12 cellular contexts compared by ENCODE assay signal in the genomic region with DNA sequence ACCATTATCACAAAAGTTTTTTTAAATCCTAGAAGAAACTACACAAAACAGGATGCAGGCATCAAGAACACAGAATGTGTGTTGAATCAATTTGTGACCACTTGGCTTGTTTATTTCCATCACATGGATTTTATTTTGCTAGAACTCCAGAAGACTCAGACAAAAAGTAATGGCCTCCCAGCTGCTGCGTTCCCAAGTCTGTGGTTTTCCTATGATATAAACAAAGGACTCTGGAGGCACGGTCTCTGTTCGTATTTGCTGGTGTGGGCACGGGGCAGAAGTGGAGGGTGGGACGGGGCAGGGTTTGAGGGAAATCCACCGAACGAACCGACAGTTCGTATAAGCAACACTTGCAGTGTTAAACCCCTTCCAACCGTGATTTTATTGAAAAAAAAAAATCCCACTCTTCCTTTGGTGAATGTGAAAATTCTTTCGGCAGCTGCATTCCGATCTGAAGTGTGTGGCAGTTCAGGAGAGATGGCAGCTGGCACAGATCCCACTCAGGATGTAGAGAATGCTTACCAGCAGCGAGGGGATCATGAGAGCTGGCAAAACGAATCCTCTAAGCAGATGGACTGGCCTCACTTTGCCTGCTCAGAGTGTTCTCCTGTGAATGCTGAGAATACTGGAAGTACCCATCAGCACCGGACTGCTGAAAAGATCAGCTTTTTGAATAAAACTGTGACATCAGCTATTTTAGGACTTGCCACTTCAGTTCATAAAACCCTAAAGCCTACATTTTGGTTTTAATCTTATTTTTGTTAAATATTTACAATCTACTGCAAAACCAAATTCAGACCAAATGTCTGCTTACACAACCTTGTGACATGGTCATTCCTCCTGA.
DNase-seq lines count a peak whose midpoint lies in the region; ATAC-seq lines count a peak whose summit lies in the region.
"Had no signal": no experiment of that assay in that cellular context is flagged by ENCODE, and none has a peak within 500 bp of the region (broad histone marks: within the 10 kb centered on the region; RNA-seq: fewer than 3 reads in every experiment).

No MANE protein-coding gene starts in this region.

- H3K4me2 ChIP-seq in skeletal muscle satellite cell (ENCODE audit: low read length) = peak overlapping the region; percentile 78

- H3K27ac Mint-ChIP-seq in T-helper 2 cell treated with Interferon-gamma antibody and Interleukin-4, amounts not matched to agents 5 μg/mL and 100 μg/mL, for 36 hours = no peak overlapping the region
- H3K27ac Mint-ChIP-seq: activated naive CD8-positive, alpha-beta T cell had no signal

- peaks cover 32% of the 10 kb centered on the region for H3K4me1 ChIP-seq in skeletal muscle satellite cell (ENCODE audit: control insufficient read depth, insufficient read depth, low read length)

- ATAC-seq in HG03039 (IDR thresholded peaks at IDR 0.05; ENCODE audit: unreplicated experiment) = no peak

- peak overlapping the region; percentile 41 for H3K4me3 ChIP-seq in skeletal muscle satellite cell (ENCODE audit: low read length)

- no peaks in the 10 kb centered on the region for H3K27me3 Mint-ChIP-seq in T-helper 2 cell treated with Interferon-gamma antibody and Interleukin-4, amounts not matched to agents 5 μg/mL and 100 μg/mL, for 36 hours (ENCODE audit: low read depth)
- H3K27me3 Mint-ChIP-seq: activated naive CD8-positive, alpha-beta T cell had no signal

- no peak overlapping the region for H3K4me3 Mint-ChIP-seq in T-helper 2 cell treated with Interferon-gamma antibody and Interleukin-4, amounts not matched to agents 5 μg/mL and 100 μg/mL, for 36 hours
- H3K4me3 Mint-ChIP-seq: activated naive CD8-positive, alpha-beta T cell had no signal

- H3K9ac ChIP-seq in skeletal muscle satellite cell (ENCODE audit: low read depth, low read length) = peak overlapping the region; percentile 63

- peak; percentile 92 for DNase-seq in EL
- peak; percentile 7 for DNase-seq in NCI-H446 treated with DMSO at 0.1 percent for 48 hours (lab: John Stamatoyannopoulos, UW)
- peak; percentile 70 for DNase-seq in fibroblast of gingiva (ENCODE audit: low read depth)
- DNase-seq in activated CD4-positive, alpha-beta T cell treated with anti-CD3 and anti-CD28 coated beads for 1 hour = no peak
- no peak for DNase-seq in NCI-H146 treated with DMSO at 0.1 percent for 48 hours (lab: John Stamatoyannopoulos, UW; ENCODE audit: unreplicated experiment)
- DNase-seq in T-helper 2 cell treated with Interferon-gamma antibody and Interleukin-4, amounts not matched to agents 5 μg/mL and 100 μg/mL, for 36 hours (ENCODE audit: low spot score) = no peak
- DNase-seq: activated CD4-positive, alpha-beta T cell treated with anti-CD3 and anti-CD28 coated beads, Interleukin-2, amount 50 U/mL, for 48 hours; DND-41; NCI-H345 had no signal

- no peaks in the 10 kb centered on the region for H3K27me3 ChIP-seq in skeletal muscle satellite cell (ENCODE audit: control insufficient read depth, insufficient read depth, low read length)

- peaks cover 14% of the 10 kb centered on the region for H3K4me1 Mint-ChIP-seq in T-helper 2 cell treated with Interferon-gamma antibody and Interleukin-4, amounts not matched to agents 5 μg/mL and 100 μg/mL, for 36 hours (ENCODE audit: low read depth)

- no peaks in the 10 kb centered on the region for H3K9me3 ChIP-seq in skeletal muscle satellite cell (replicated peaks; ENCODE audit: low read length)

- H3K9me3 Mint-ChIP-seq in T-helper 2 cell treated with Interferon-gamma antibody and Interleukin-4, amounts not matched to agents 5 μg/mL and 100 μg/mL, for 36 hours = no peaks in the 10 kb centered on the region

- H3K36me3 ChIP-seq in skeletal muscle satellite cell (ENCODE audit: insufficient read depth, low read length) = peaks cover 10% of the 10 kb centered on the region

- H3K36me3 Mint-ChIP-seq in T-helper 2 cell treated with Interferon-gamma antibody and Interleukin-4, amounts not matched to agents 5 μg/mL and 100 μg/mL, for 36 hours (ENCODE audit: low read depth) = peaks cover 44% of the 10 kb centered on the region

Comparison
In these comparisons a context has a peak if more than half of its experiments do, and no peak if none do; other contexts are left out.
1. DNase-seq: peak in EL (single experiment), NCI-H446 treated with DMSO at 0.1 percent for 48 hours (single experiment) and fibroblast of gingiva (single experiment); none in activated CD4-positive, alpha-beta T cell treated with anti-CD3 and anti-CD28 coated beads for 1 hour (single experiment), NCI-H146 treated with DMSO at 0.1 percent for 48 hours (single experiment) and T-helper 2 cell treated with Interferon-gamma antibody and Interleukin-4, amounts not matched to agents 5 μg/mL and 100 μg/mL, for 36 hours (single experiment).